ENCODE assay signal across 24 cellular contexts in the genomic region with DNA sequence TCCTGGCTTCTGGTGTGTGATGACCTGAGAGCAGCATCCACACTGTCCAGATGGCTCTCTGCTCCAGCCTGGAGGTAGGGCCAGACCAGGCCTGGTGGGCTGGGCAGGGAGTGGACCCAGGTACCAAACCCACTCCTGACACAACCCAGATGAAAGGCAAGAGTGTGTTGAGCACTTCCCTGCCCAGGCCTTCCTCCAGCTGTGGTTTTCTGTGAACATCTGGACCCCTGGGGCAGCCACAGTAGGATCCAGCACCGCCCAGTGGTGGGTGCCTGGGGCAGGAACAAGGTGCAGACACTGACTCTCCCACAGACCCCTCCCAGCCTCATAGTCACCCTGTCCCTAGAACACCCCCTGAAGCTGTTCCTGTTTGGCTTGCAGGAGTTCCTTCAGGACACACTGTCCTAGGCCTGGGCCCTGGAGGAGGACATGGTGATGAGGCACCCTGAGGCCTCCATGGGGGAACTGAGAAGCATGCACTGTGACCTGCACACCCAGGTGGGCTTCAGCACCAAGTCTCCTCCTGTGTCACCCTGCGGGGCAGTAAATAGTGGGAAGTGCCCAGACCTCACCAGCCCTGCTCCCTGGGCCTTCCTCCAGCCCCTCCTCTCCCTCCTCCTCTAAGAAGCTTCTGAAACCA. TPM values are rescaled to one million over a fixed set of nuclear protein-coding genes. Genes with fewer than 3 reads are reported as not detected.
DNase-seq lines count a peak whose midpoint lies in the region; ATAC-seq and TF ChIP-seq lines count a peak whose summit lies in the region.
"Had no signal": no experiment of that assay in that cellular context is flagged by ENCODE, and none has a peak within 500 bp of the region (broad histone marks: within the 10 kb centered on the region; RNA-seq: fewer than 3 reads in every experiment).

No MANE protein-coding gene starts in this region.

- no peak for TF ChIP-seq POLR2A in esophagus muscularis mucosa (IDR thresholded peaks at IDR 0.05; ENCODE audit: low read depth)

- WGBS in esophagus muscularis mucosa: no CpG with 5 or more reads among the region's 2 CpGs
- WGBS in neuronal stem cell (ENCODE audit: extremely low coverage in 2 of 2, insufficient read length in 2 of 2, insufficient replicate concordance in 1 of 2), 2 donors: no CpG with 5 or more reads among the region's 2 CpGs
- 86 to 88% methylated on average over 2 of the region's 2 CpGs for WGBS in aorta, 2 donors

- H3K79me1 ChIP-seq in neuronal stem cell (ENCODE audit: low read depth, low read length): no peaks in the 10 kb centered on the region

- no peak overlapping the region for H2AFZ ChIP-seq in neuronal stem cell (ENCODE audit: low read length)
- H2AFZ ChIP-seq: GM23338 had no signal

- TF ChIP-seq CTCF in esophagus muscularis mucosa (IDR thresholded peaks at IDR 0.05) (no peak), coronary artery (IDR thresholded peaks at IDR 0.05) (no peak)

- H3K36me3 Mint-ChIP-seq in activated CD8-positive, alpha-beta memory T cell treated with anti-CD3 and anti-CD28 coated beads, Interleukin-2, amount 10 ng/mL, durations not matched to agents 7 days and 5 days: no peaks in the 10 kb centered on the region
- H3K36me3 Mint-ChIP-seq: CD14-positive monocyte; CD8-positive, alpha-beta memory T cell had no signal

- no peak overlapping the region for H3K4ac ChIP-seq in neuronal stem cell (ENCODE audit: low read length)

- H3K27ac ChIP-seq in esophagus muscularis mucosa (replicated peaks in 1 of 4) (no peak overlapping the region), neuronal stem cell (replicated peaks; ENCODE audit: low read length) (no peak overlapping the region), aorta (ENCODE audit: low read depth in 1 of 2, low read length in 2 of 2) (no peak overlapping the region), coronary artery (no peak overlapping the region)
- H3K27ac ChIP-seq: A549; BLaER1 treated with 17β-estradiol and CSF1 and Interleukin-3, amounts not matched to agents 10 nM and 100 nM had no signal

- H3K27me3 ChIP-seq in esophagus muscularis mucosa: no peaks in the 10 kb centered on the region
- H3K27me3 ChIP-seq in neuronal stem cell (ENCODE audit: control insufficient read depth in 3 of 3, insufficient read depth in 3 of 3, low read depth in 1 of 3, low read length in 3 of 3): peaks cover 0 to 16% (median 0%) of the 10 kb centered on the region in 3 experiments
- H3K27me3 ChIP-seq in aorta (ENCODE audit: control insufficient read depth in 1 of 2, insufficient read depth in 2 of 2, low read length in 1 of 2): no peaks in the 10 kb centered on the region
- H3K27me3 ChIP-seq: BLaER1 treated with 17β-estradiol and CSF1 and Interleukin-3, amounts not matched to agents 10 nM and 100 nM had no signal

- CTCF ChIA-PET in activated CD8-positive, alpha-beta memory T cell treated with anti-CD3 and anti-CD28 coated beads, Interleukin-2, amount 10 ng/mL, durations not matched to agents 7 days and 5 days (lab: Charles Lee): no interaction called here

- H2AK5ac ChIP-seq in neuronal stem cell (ENCODE audit: low read depth, low read length): peak overlapping the region; percentile 10

- no peaks in the 10 kb centered on the region for H3K9me3 Mint-ChIP-seq in activated CD8-positive, alpha-beta memory T cell treated with anti-CD3 and anti-CD28 coated beads, Interleukin-2, amount 10 ng/mL, durations not matched to agents 7 days and 5 days (ENCODE audit: low read depth)
- H3K9me3 Mint-ChIP-seq: CD4-positive, alpha-beta T cell; CD8-positive, alpha-beta memory T cell; GM23338; H9 had no signal

- DNase-seq in activated CD8-positive, alpha-beta memory T cell treated with anti-CD3 and anti-CD28 coated beads, Interleukin-2, amount 10 ng/mL, durations not matched to agents 7 days and 5 days: peak; percentile 33
- DNase-seq in activated CD8-positive, alpha-beta memory T cell treated with anti-CD3 and anti-CD28 coated beads, Interleukin-2, amount 50 U/mL, for 48 hours: no peak
- DNase-seq in esophagus muscularis mucosa (ENCODE audit: extremely low spot score): peak; percentile 81
- no peak for DNase-seq in neuronal stem cell (ENCODE audit: low spot score)
- no peak for DNase-seq in aorta
- no peak for DNase-seq in NCI-H2196 (lab: John Stamatoyannopoulos, UW; ENCODE audit: unreplicated experiment)
- no peak for DNase-seq in coronary artery (ENCODE audit: low spot score)
- DNase-seq: 8988T; ACHN; AML-193; BE2C; CD4-positive, alpha-beta T cell; CD8-positive, alpha-beta memory T cell; DND-41; H9; HFFc6 had no signal

- TF ChIP-seq EP300 in esophagus muscularis mucosa (IDR thresholded peaks at IDR 0.05): no peak

- no peak overlapping the region for H3K4me3 ChIP-seq in esophagus muscularis mucosa
- H3K4me3 ChIP-seq in neuronal stem cell (ENCODE audit: low read length in 2 of 2): no peak overlapping the region
- H3K4me3 ChIP-seq in aorta (ENCODE audit: low read length in 2 of 2): no peak overlapping the region
- H3K4me3 ChIP-seq in coronary artery: no peak overlapping the region
- H3K4me3 ChIP-seq: A549; BLaER1 treated with 17β-estradiol and CSF1 and Interleukin-3, amounts not matched to agents 10 nM and 100 nM; GM23338 had no signal

- H2BK5ac ChIP-seq in neuronal stem cell (ENCODE audit: low read length): peak overlapping the region; percentile 1

- H3K27me3 Mint-ChIP-seq in activated CD8-positive, alpha-beta memory T cell treated with anti-CD3 and anti-CD28 coated beads, Interleukin-2, amount 10 ng/mL, durations not matched to agents 7 days and 5 days: peaks cover 16% of the 10 kb centered on the region

- intact Hi-C loops in esophagus muscularis mucosa (cut with DNase I): no loop called here
- intact Hi-C loops in aorta (cut with DNase I): no loop called here

- H2BK12ac ChIP-seq in neuronal stem cell (ENCODE audit: low read length): no peak overlapping the region

- no peak overlapping the region for H3K27ac Mint-ChIP-seq in activated CD8-positive, alpha-beta memory T cell treated with anti-CD3 and anti-CD28 coated beads, Interleukin-2, amount 10 ng/mL, durations not matched to agents 7 days and 5 days
- H3K27ac Mint-ChIP-seq: CD14-positive monocyte; CD4-positive, alpha-beta T cell; GM23338; HFFc6 had no signal

- H3K14ac ChIP-seq in neuronal stem cell (ENCODE audit: low read length): no peak overlapping the region

- H3K4me2 ChIP-seq in neuronal stem cell (ENCODE audit: insufficient read depth, low read length, poor library complexity, severe bottlenecking): no peak overlapping the region
- H3K4me2 ChIP-seq: A549; BLaER1 treated with 17β-estradiol and CSF1 and Interleukin-3, amounts not matched to agents 10 nM and 100 nM; GM23338 had no signal

- no peak overlapping the region for H2BK120ac ChIP-seq in neuronal stem cell (ENCODE audit: low read depth, low read length)

- no peak overlapping the region for H4K8ac ChIP-seq in neuronal stem cell (ENCODE audit: low read depth, low read length)

- no peak overlapping the region for H2BK15ac ChIP-seq in neuronal stem cell (ENCODE audit: low read length)

- no peaks in the 10 kb centered on the region for H3K4me1 Mint-ChIP-seq in activated CD8-positive, alpha-beta memory T cell treated with anti-CD3 and anti-CD28 coated beads, Interleukin-2, amount 10 ng/mL, durations not matched to agents 7 days and 5 days
- H3K4me1 Mint-ChIP-seq: CD14-positive monocyte; CD8-positive, alpha-beta memory T cell had no signal

- H3K4me1 ChIP-seq in esophagus muscularis mucosa: no peaks in the 10 kb centered on the region
- H3K4me1 ChIP-seq in neuronal stem cell (ENCODE audit: control insufficient read depth in 2 of 2, insufficient read depth in 1 of 2, low read depth in 1 of 2, low read length in 2 of 2): no peaks in the 10 kb centered on the region
- no peaks in the 10 kb centered on the region for H3K4me1 ChIP-seq in aorta (ENCODE audit: control insufficient read depth in 1 of 2, insufficient read depth in 2 of 2, low read length in 2 of 2)
- H3K4me1 ChIP-seq: A549; BE2C; BLaER1 treated with 17β-estradiol and CSF1 and Interleukin-3, amounts not matched to agents 10 nM and 100 nM had no signal

- H3K9me3 ChIP-seq in esophagus muscularis mucosa (no peaks in the 10 kb centered on the region), neuronal stem cell (replicated peaks in 1 of 2; ENCODE audit: control insufficient read depth in 2 of 2, insufficient read depth in 1 of 2, low read depth in 1 of 2, low read length in 2 of 2) (no peaks in the 10 kb centered on the region), aorta (ENCODE audit: control insufficient read depth, low read length) (no peaks in the 10 kb centered on the region)
- H3K9me3 ChIP-seq: A549; BE2C; BLaER1 treated with 17β-estradiol and CSF1 and Interleukin-3, amounts not matched to agents 10 nM and 100 nM had no signal

- peak overlapping the region; percentile 17 for H3K18ac ChIP-seq in neuronal stem cell (ENCODE audit: low read length)

- ATAC-seq in activated CD8-positive, alpha-beta memory T cell treated with anti-CD3 and anti-CD28 coated beads, Interleukin-2, amount 10 ng/mL, durations not matched to agents 7 days and 5 days: no peak
- ATAC-seq in aorta (ENCODE audit: low FRiP score) (peak; percentile 9), GM19463 (IDR thresholded peaks at IDR 0.05; ENCODE audit: unreplicated experiment) (no peak)
- ATAC-seq: A549, GM23338, HCT116 had no signal

- no peak overlapping the region for H3K4me3 Mint-ChIP-seq in activated CD8-positive, alpha-beta memory T cell treated with anti-CD3 and anti-CD28 coated beads, Interleukin-2, amount 10 ng/mL, durations not matched to agents 7 days and 5 days
- H3K4me3 Mint-ChIP-seq: CD14-positive monocyte; CD4-positive, alpha-beta T cell; CD8-positive, alpha-beta memory T cell; GM23338; H9; HFFc6 had no signal

- H3K9ac ChIP-seq in neuronal stem cell (ENCODE audit: low read depth, low read length, poor library complexity): no peak overlapping the region
- H3K9ac ChIP-seq: BLaER1 treated with 17β-estradiol and CSF1 and Interleukin-3, amounts not matched to agents 10 nM and 100 nM had no signal

- no peak overlapping the region for H3K23ac ChIP-seq in neuronal stem cell (ENCODE audit: low read depth, low read length, poor library complexity)

- H3K36me3 ChIP-seq in esophagus muscularis mucosa (no peaks in the 10 kb centered on the region), neuronal stem cell (replicated peaks in 1 of 2; ENCODE audit: control insufficient read depth in 2 of 2, insufficient read depth in 2 of 2, low read length in 2 of 2) (no peaks in the 10 kb centered on the region), aorta (ENCODE audit: control insufficient read depth in 1 of 2, insufficient read depth in 2 of 2, low read length in 1 of 2) (no peaks in the 10 kb centered on the region)
- H3K36me3 ChIP-seq: BE2C; BLaER1 treated with 17β-estradiol and CSF1 and Interleukin-3, amounts not matched to agents 10 nM and 100 nM had no signal

- no peak overlapping the region for H4K91ac ChIP-seq in neuronal stem cell (ENCODE audit: low read depth, low read length, poor library complexity)

RNA-seq across cellular contexts. Expression of gene UBD, which starts 28.7 kb away (rescaled TPM):
- total RNA-seq in activated CD8-positive, alpha-beta memory T cell treated with anti-CD3 and anti-CD28 coated beads, Interleukin-2, amount 10 ng/mL, durations not matched to agents 7 days and 5 days: 1 to 10 TPM in 1 of 2 experiments, not detected in 1; 1.6 TPM
- total RNA-seq in esophagus muscularis mucosa (under 1 TPM in 1 of 4 donors, not detected in 3; 0.50 TPM), aorta (1 to 10 TPM in 1 of 2 donors, under 1 TPM in 1; 0.32 to 4.4 TPM)
- 0.06 TPM for polyA plus RNA-seq in neuronal stem cell (2013, experiment 1 of 2)
- polyA plus RNA-seq in neuronal stem cell (2013, experiment 2 of 2): 0.06 TPM
- 1 to 10 TPM in 1 of 2 donors, under 1 TPM in 1; 0.51 to 3.9 TPM for polyA plus RNA-seq in aorta
- total RNA-seq: CD4-positive, alpha-beta T cell; GM23338; H9; HFFc6 had no signal
- polyA plus RNA-seq: CD14-positive monocyte; CD8-positive, alpha-beta memory T cell; GM23338 had no signal

RNA-seq across cellular contexts. Expression of gene MAS1L, which starts 43.0 kb away (rescaled TPM):
- not detected for total RNA-seq in activated CD8-positive, alpha-beta memory T cell treated with anti-CD3 and anti-CD28 coated beads, Interleukin-2, amount 10 ng/mL, durations not matched to agents 7 days and 5 days
- total RNA-seq in esophagus muscularis mucosa (under 1 TPM in 1 of 4 donors, not detected in 3; 0.33 TPM), aorta (under 1 TPM in 1 of 2 donors, not detected in 1; 0.60 TPM)
- polyA plus RNA-seq in neuronal stem cell (2013, experiment 1 of 2): not detected
- polyA plus RNA-seq in neuronal stem cell (2013, experiment 2 of 2): not detected
- not detected for polyA plus RNA-seq in aorta
- total RNA-seq: Calu3; CD4-positive, alpha-beta T cell; CD8-positive, alpha-beta memory T cell; GM23338; H4; H9; HFFc6 had no signal
- polyA plus RNA-seq: A549; CD14-positive monocyte; CD8-positive, alpha-beta memory T cell; GM23338 had no signal

RNA-seq across cellular contexts. Expression of gene OR2H2, which starts 54.1 kb away (rescaled TPM):
- not detected for total RNA-seq in activated CD8-positive, alpha-beta memory T cell treated with anti-CD3 and anti-CD28 coated beads, Interleukin-2, amount 10 ng/mL, durations not matched to agents 7 days and 5 days
- total RNA-seq in esophagus muscularis mucosa (not detected), aorta (not detected)
- polyA plus RNA-seq in neuronal stem cell (2013, experiment 1 of 2): not detected
- not detected for polyA plus RNA-seq in neuronal stem cell (2013, experiment 2 of 2)
- polyA plus RNA-seq in aorta: not detected
- total RNA-seq: Calu3; CD4-positive, alpha-beta T cell; CD8-positive, alpha-beta memory T cell; GM23338; H4; H9; HFFc6 had no signal
- polyA plus RNA-seq: A549; CD14-positive monocyte; CD8-positive, alpha-beta memory T cell had no signal

Comparison
In these comparisons a context has a peak if more than half of its experiments do, and no peak if none do; other contexts are left out.
1. DNase-seq: peak in activated CD8-positive, alpha-beta memory T cell treated with anti-CD3 and anti-CD28 coated beads, Interleukin-2, amount 10 ng/mL, durations not matched to agents 7 days and 5 days (single experiment) and esophagus muscularis mucosa (single experiment); none in activated CD8-positive, alpha-beta memory T cell treated with anti-CD3 and anti-CD28 coated beads, Interleukin-2, amount 50 U/mL, for 48 hours (single experiment), neuronal stem cell (single experiment), aorta (0 of 2), NCI-H2196 (single experiment) and coronary artery (single experiment).